ENCODE assay signal across 1 cellular context in genomic region chr16:88430185-88430523, GRCh38.
TF ChIP-seq lines count a peak whose summit lies in the region.

No MANE protein-coding gene starts in this region.

TF ChIP-seq in HepG2, 621 proteins besides CTCF, POLR2A, EP300 and RAD21:
- TF ChIP-seq BRD4 (CRISPR knock-in tag; IDR thresholded peaks at IDR 0.05) = no peak
TF ChIP-seq in HepG2: peak in this region for 0.
